In the genomic region with DNA sequence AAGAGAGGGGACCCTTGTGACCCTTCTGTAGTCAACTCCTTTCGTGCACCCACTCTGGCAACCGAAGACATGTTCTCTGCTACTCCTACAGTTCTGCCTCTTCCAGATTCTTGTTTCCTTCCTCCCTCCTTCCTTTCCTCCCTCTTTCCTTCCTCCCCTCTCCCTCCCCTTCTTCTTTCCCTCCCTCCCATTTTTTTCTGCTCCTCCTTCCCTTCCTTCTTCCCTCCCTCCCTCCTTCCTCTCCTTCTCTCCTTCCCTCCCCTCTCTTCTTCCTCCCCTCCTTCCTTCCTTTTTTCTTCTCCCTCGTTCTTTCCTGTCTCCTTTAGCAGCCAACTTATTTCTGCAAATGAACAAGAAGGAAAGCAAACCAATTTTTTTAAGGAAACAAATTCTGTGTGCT, we compare ENCODE assay signal across 22 cellular contexts.
"Had no signal": no experiment of that assay in that cellular context is flagged by ENCODE, and none has a peak within 500 bp of the region (broad histone marks: within the 10 kb centered on the region; RNA-seq: fewer than 3 reads in every experiment).

No MANE protein-coding gene starts in this region.

- H3K27me3 ChIP-seq: MG63 had no signal

- ATAC-seq: HepG2, Panc1, PC-3, SK-N-SH treated with all-trans-retinoic acid at 6 μM for 48 hours had no signal

- H3K9me3 ChIP-seq: MG63 had no signal

- DNase-seq: IMR-90; MG63; NCI-H1092; NCI-H1436; NCI-H187; NCI-H2029; NCI-H2081 treated with DMSO at 0.1 percent for 48 hours; NCI-H2171; NCI-H226; NCI-H446; NCI-H510A; NCI-H524 treated with DMSO at 0.1 percent for 48 hours; NCI-H69; NCI-H774; NK-92 treated with Interleukin-12 subunit alpha and Interleukin-12 subunit beta, amount 100 ng/mL, for 24 hours; PC-3; SHP77; T-helper 1 cell had no signal

- H3K4me3 ChIP-seq: MG63 had no signal

- H3K36me3 ChIP-seq: MG63 had no signal

- H3K27ac ChIP-seq: RWPE1 had no signal
